In genomic region chr4:15802497-15802896, GRCh38 we compare ENCODE assay signal across 3 cellular contexts. TPM values are rescaled to one million over a fixed set of nuclear protein-coding genes. Genes with fewer than 3 reads are reported as not detected.
"Had no signal": no experiment of that assay in that cellular context is flagged by ENCODE, and none has a peak within 500 bp of the region (broad histone marks: within the 10 kb centered on the region; RNA-seq: fewer than 3 reads in every experiment).

No MANE protein-coding gene starts in this region.

RNA-seq across cellular contexts. Expression of gene CD38, which starts 24.4 kb away (rescaled TPM):
- total RNA-seq: bronchial epithelial cell, cardiac muscle cell, chondrocyte had no signal
- polyA plus RNA-seq: cardiac muscle cell had no signal
